ENCODE assay signal across 8 cellular contexts in genomic region chrX:101759000-101759399, GRCh38.
A peak's percentile ranks its signal among the peaks of the same experiment; 100 is the strongest.
DNase-seq lines count a peak whose midpoint lies in the region; ATAC-seq and TF ChIP-seq lines count a peak whose summit lies in the region.

No MANE protein-coding gene starts in this region.

- H3K27me3 ChIP-seq in CD4-positive, CD25-positive, alpha-beta regulatory T cell (ENCODE audit: control insufficient read depth, insufficient read depth, low read length), result no peaks in the 10 kb centered on the region

- H3K4me3 ChIP-seq in CD4-positive, CD25-positive, alpha-beta regulatory T cell (ENCODE audit: low read depth, low read length), result no peak overlapping the region
- H3K4me3 ChIP-seq in coronary artery, result no peak overlapping the region

- no peak overlapping the region for H3K27ac Mint-ChIP-seq in CD4-positive, CD25-positive, alpha-beta regulatory T cell

- no peak for TF ChIP-seq CTCF in coronary artery (IDR thresholded peaks at IDR 0.05)

- peak in 2 of 3 donors; percentile 23 to 45 for DNase-seq in CD4-positive, CD25-positive, alpha-beta regulatory T cell
- DNase-seq in T follicular helper cell (ENCODE audit: low read depth) (peak; percentile 3), midbrain (lab: John Stamatoyannopoulos, UW) (peak; percentile 26), coronary artery (ENCODE audit: low spot score) (no peak), NCI-H2107 (lab: John Stamatoyannopoulos, UW) (no peak)
- DNase-seq in effector CD4-positive, alpha-beta T cell, result peak; percentile 4

- H3K4me1 ChIP-seq in CD4-positive, CD25-positive, alpha-beta regulatory T cell (ENCODE audit: control insufficient read depth, insufficient read depth, low read length, poor library complexity, severe bottlenecking), result no peaks in the 10 kb centered on the region

- no peak for ATAC-seq in CD4-positive, CD25-positive, alpha-beta regulatory T cell (ENCODE audit: low read depth in 2 of 2)
- peak; percentile 93 for ATAC-seq in GM18909 (IDR thresholded peaks at IDR 0.05; ENCODE audit: poor library complexity, unreplicated experiment)
- ATAC-seq in HG03442 (IDR thresholded peaks at IDR 0.05; ENCODE audit: unreplicated experiment), result peak; percentile 89

- no peaks in the 10 kb centered on the region for H3K36me3 Mint-ChIP-seq in CD4-positive, CD25-positive, alpha-beta regulatory T cell

- no peaks in the 10 kb centered on the region for H3K4me1 Mint-ChIP-seq in CD4-positive, CD25-positive, alpha-beta regulatory T cell

- no peak overlapping the region for H3K4me3 Mint-ChIP-seq in CD4-positive, CD25-positive, alpha-beta regulatory T cell

- H3K9me3 Mint-ChIP-seq in CD4-positive, CD25-positive, alpha-beta regulatory T cell, result no peaks in the 10 kb centered on the region

- no peaks in the 10 kb centered on the region for H3K36me3 ChIP-seq in CD4-positive, CD25-positive, alpha-beta regulatory T cell (ENCODE audit: control insufficient read depth, insufficient read depth, low read length)

- H3K27me3 Mint-ChIP-seq in CD4-positive, CD25-positive, alpha-beta regulatory T cell, result no peaks in the 10 kb centered on the region

- H3K27ac ChIP-seq in CD4-positive, CD25-positive, alpha-beta regulatory T cell (ENCODE audit: insufficient read depth, low read length, poor library complexity, severe bottlenecking), result no peak overlapping the region
- no peak overlapping the region for H3K27ac ChIP-seq in coronary artery

- no peaks in the 10 kb centered on the region for H3K9me3 ChIP-seq in CD4-positive, CD25-positive, alpha-beta regulatory T cell (ENCODE audit: control insufficient read depth in 2 of 2, low read length in 2 of 2)

Comparison
In these comparisons a context has a peak if more than half of its experiments do, and no peak if none do; other contexts are left out.
1. ATAC-seq: peak in GM18909 (single experiment) and HG03442 (single experiment); none in CD4-positive, CD25-positive, alpha-beta regulatory T cell (0 of 2).
2. DNase-seq: peak in CD4-positive, CD25-positive, alpha-beta regulatory T cell (2 of 3), T follicular helper cell (single experiment), effector CD4-positive, alpha-beta T cell (single experiment) and midbrain (single experiment); none in coronary artery (single experiment) and NCI-H2107 (single experiment).